Comparison of ENCODE assay signal across 1 cellular context in the genomic region with DNA sequence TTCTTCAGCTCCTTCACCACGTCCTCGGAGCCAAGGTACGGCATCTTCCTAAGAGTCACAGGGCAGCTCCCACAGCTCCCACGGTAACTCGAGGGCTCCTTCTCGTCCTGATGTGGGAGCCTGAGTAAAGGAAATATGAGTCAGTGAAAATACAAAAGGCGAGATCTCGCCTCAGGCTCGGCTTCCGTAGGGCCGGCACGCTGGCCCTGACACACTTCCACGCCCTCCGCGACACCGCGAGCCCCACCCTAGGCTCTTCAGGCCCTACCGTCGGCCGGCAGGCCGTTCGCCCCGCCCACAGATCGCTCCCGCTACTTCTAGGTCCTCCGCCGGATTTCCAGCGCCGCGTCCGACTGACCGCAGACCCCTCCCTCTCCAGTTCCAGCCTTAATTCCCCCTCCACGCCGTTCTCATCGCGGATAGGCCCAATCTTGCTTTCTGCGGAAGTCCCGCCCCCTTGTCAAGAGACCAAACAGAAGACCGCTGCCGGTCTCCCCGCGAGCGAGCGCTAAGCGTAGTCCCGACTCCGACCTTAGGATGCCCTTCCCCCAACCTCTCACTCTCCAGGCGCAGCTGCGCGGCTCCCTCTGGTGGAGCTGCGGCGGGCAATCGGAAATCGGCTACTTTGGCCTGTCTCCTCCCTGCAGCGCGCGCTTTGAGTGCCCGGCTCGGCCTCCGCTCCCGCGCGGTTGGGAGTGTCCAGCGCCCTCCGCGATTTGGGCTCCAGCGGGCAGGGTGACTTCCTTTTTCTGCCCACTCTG.
TF ChIP-seq lines count a peak whose summit lies in the region.

A gene (minus strand): TSS at position 126 of the 761 bp plus-strand sequence. CDS start 82 bp downstream, at position 44.
A gene (plus strand): TSS at position 653 of the 761 bp plus-strand sequence. CDS start 261 bp downstream, outside the sequence.

TF ChIP-seq in HepG2, 621 proteins besides CTCF, POLR2A, EP300 and RAD21 (continued from another document and continues in another):
- TF ChIP-seq ZC3H4 (CRISPR knock-in tag; IDR thresholded peaks at IDR 0.05; ENCODE audit: borderline replicate concordance) = no peak
- no peak; the same call in 1 of the 2 replicates for TF ChIP-seq MZF1 (CRISPR knock-in tag; IDR thresholded peaks at IDR 0.05; ENCODE audit: borderline replicate concordance)
- TF ChIP-seq, protein P1, sequence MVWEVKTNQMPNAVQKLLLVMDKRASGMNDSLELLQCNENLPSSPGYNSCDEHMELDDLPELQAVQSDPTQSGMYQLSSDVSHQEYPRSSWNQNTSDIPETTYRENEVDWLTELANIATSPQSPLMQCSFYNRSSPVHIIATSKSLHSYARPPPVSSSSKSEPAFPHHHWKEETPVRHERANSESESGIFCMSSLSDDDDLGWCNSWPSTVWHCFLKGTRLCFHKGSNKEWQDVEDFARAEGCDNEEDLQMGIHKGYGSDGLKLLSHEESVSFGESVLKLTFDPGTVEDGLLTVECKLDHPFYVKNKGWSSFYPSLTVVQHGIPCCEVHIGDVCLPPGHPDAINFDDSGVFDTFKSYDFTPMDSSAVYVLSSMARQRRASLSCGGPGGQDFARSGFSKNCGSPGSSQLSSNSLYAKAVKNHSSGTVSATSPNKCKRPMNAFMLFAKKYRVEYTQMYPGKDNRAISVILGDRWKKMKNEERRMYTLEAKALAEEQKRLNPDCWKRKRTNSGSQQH (CRISPR knock-in tag; IDR thresholded peaks at IDR 0.05; ENCODE audit: low read depth) = peak; percentile 80
- TF ChIP-seq NFKBIZ (CRISPR knock-in tag; IDR thresholded peaks at IDR 0.05) = peak; percentile 61; the same call in 1 of the 2 replicates
- no peak for TF ChIP-seq KLF9 (CRISPR knock-in tag; IDR thresholded peaks at IDR 0.05; ENCODE audit: low read depth)
- peak; percentile 58 for TF ChIP-seq TMF1 (CRISPR knock-in tag; IDR thresholded peaks at IDR 0.05; ENCODE audit: low read depth)
- TF ChIP-seq ZNF124 (CRISPR knock-in tag; IDR thresholded peaks at IDR 0.05) = no peak
- peak; percentile 30; the same call in 1 of the 2 replicates for TF ChIP-seq MED1 (CRISPR knock-in tag; IDR thresholded peaks at IDR 0.05)
- TF ChIP-seq RARA (CRISPR knock-in tag; IDR thresholded peaks at IDR 0.05) = peak; percentile 62
- TF ChIP-seq GPN1 (CRISPR knock-in tag; IDR thresholded peaks at IDR 0.05; ENCODE audit: borderline replicate concordance) = no peak
- no peak for TF ChIP-seq NFE2L1 (CRISPR knock-in tag; IDR thresholded peaks at IDR 0.05; ENCODE audit: borderline replicate concordance)
- TF ChIP-seq, protein P2, sequence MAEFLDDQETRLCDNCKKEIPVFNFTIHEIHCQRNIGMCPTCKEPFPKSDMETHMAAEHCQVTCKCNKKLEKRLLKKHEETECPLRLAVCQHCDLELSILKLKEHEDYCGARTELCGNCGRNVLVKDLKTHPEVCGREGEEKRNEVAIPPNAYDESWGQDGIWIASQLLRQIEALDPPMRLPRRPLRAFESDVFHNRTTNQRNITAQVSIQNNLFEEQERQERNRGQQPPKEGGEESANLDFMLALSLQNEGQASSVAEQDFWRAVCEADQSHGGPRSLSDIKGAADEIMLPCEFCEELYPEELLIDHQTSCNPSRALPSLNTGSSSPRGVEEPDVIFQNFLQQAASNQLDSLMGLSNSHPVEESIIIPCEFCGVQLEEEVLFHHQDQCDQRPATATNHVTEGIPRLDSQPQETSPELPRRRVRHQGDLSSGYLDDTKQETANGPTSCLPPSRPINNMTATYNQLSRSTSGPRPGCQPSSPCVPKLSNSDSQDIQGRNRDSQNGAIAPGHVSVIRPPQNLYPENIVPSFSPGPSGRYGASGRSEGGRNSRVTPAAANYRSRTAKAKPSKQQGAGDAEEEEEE (CRISPR knock-in tag; IDR thresholded peaks at IDR 0.05; ENCODE audit: borderline replicate concordance) = no peak
- no peak for TF ChIP-seq ZNF530 (CRISPR knock-in tag; IDR thresholded peaks at IDR 0.05; ENCODE audit: low read depth)
- no peak for TF ChIP-seq MTA3 (CRISPR knock-in tag; IDR thresholded peaks at IDR 0.05)
- TF ChIP-seq HMG20A (CRISPR knock-in tag; IDR thresholded peaks at IDR 0.05; ENCODE audit: borderline replicate concordance) = no peak
- TF ChIP-seq SETDB1 (CRISPR knock-in tag; IDR thresholded peaks at IDR 0.05; ENCODE audit: borderline replicate concordance) = no peak
- no peak; the same call in 1 of the 2 replicates for TF ChIP-seq AHR (CRISPR knock-in tag; IDR thresholded peaks at IDR 0.05)
- TF ChIP-seq MAFF (IDR thresholded peaks at IDR 0.05; ENCODE audit: low read depth, low read length) = no peak
- TF ChIP-seq ZEB1 (IDR thresholded peaks at IDR 0.05; ENCODE audit: insufficient replicate concordance, low read depth) = peak; percentile 28
- 0 out of 2 replicates have a peak, but pooled peaks have one; percentile 45 for TF ChIP-seq SP140L (CRISPR knock-in tag; IDR thresholded peaks at IDR 0.05; ENCODE audit: borderline replicate concordance)
- TF ChIP-seq ZNF143 (CRISPR knock-in tag; IDR thresholded peaks at IDR 0.05) = peak; percentile 56
- TF ChIP-seq ZNF670 (CRISPR knock-in tag; IDR thresholded peaks at IDR 0.05; ENCODE audit: borderline replicate concordance) = 0 out of 2 replicates have a peak, but pooled peaks have one; percentile 68
- TF ChIP-seq MED8 (CRISPR knock-in tag; IDR thresholded peaks at IDR 0.05; ENCODE audit: insufficient replicate concordance) = peak; percentile 46
- no peak for TF ChIP-seq NCOR1 (IDR thresholded peaks at IDR 0.05; ENCODE audit: borderline replicate concordance, low read length)
- no peak for TF ChIP-seq HNRNPH1 (optimal IDR thresholded peaks at IDR 0.05; ENCODE audit: low read depth, low read length)
- peak; percentile 90 for TF ChIP-seq PRPF4 (IDR thresholded peaks at IDR 0.05; ENCODE audit: low read depth, low read length, poor library complexity, severe bottlenecking)
- TF ChIP-seq ZNF879 (CRISPR knock-in tag; IDR thresholded peaks at IDR 0.05) = no peak
- TF ChIP-seq ZSCAN22 (CRISPR knock-in tag; IDR thresholded peaks at IDR 0.05) = no peak
- peak; percentile 100 for TF ChIP-seq XRCC5 (optimal IDR thresholded peaks at IDR 0.05; ENCODE audit: low read length)
- no peak for TF ChIP-seq ARNTL (CRISPR knock-in tag; IDR thresholded peaks at IDR 0.05)
- TF ChIP-seq SRSF1 (optimal IDR thresholded peaks at IDR 0.05; ENCODE audit: low read depth, low read length) = peak; percentile 68
- TF ChIP-seq GFI1 (CRISPR knock-in tag; IDR thresholded peaks at IDR 0.05; ENCODE audit: borderline replicate concordance) = peak; percentile 81
- TF ChIP-seq, protein P3, sequence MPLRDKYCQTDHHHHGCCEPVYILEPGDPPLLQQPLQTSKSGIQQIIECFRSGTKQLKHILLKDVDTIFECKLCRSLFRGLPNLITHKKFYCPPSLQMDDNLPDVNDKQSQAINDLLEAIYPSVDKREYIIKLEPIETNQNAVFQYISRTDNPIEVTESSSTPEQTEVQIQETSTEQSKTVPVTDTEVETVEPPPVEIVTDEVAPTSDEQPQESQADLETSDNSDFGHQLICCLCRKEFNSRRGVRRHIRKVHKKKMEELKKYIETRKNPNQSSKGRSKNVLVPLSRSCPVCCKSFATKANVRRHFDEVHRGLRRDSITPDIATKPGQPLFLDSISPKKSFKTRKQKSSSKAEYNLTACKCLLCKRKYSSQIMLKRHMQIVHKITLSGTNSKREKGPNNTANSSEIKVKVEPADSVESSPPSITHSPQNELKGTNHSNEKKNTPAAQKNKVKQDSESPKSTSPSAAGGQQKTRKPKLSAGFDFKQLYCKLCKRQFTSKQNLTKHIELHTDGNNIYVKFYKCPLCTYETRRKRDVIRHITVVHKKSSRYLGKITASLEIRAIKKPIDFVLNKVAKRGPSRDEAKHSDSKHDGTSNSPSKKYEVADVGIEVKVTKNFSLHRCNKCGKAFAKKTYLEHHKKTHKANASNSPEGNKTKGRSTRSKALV (CRISPR knock-in tag; IDR thresholded peaks at IDR 0.05) = 0 out of 2 replicates have a peak, but pooled peaks have one; percentile 64
- TF ChIP-seq ZNF354B (CRISPR knock-in tag; IDR thresholded peaks at IDR 0.05) = 0 out of 2 replicates have a peak, but pooled peaks have one; percentile 27
- no peak for TF ChIP-seq ZNF782 (CRISPR knock-in tag; IDR thresholded peaks at IDR 0.05; ENCODE audit: borderline replicate concordance)
- TF ChIP-seq, protein P4, sequence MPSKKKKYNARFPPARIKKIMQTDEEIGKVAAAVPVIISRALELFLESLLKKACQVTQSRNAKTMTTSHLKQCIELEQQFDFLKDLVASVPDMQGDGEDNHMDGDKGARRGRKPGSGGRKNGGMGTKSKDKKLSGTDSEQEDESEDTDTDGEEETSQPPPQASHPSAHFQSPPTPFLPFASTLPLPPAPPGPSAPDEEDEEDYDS (CRISPR knock-in tag; IDR thresholded peaks at IDR 0.05) = peak; percentile 55; the same call in 1 of the 2 replicates
- TF ChIP-seq, protein P5, sequence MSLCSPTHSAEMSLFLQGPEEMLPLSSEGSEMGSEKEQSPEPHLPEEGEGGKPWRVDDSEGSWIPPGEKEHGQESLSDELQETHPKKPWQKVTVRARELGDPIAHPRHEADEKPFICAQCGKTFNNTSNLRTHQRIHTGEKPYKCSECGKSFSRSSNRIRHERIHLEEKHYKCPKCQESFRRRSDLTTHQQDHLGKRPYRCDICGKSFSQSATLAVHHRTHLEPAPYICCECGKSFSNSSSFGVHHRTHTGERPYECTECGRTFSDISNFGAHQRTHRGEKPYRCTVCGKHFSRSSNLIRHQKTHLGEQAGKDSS (CRISPR knock-in tag; IDR thresholded peaks at IDR 0.05; ENCODE audit: borderline replicate concordance, low read depth) = no peak; the same call in 1 of the 2 replicates
- no peak; the same call in 1 of the 2 replicates for TF ChIP-seq KLF15 (CRISPR knock-in tag; IDR thresholded peaks at IDR 0.05; ENCODE audit: borderline replicate concordance)
- TF ChIP-seq, protein P6, sequence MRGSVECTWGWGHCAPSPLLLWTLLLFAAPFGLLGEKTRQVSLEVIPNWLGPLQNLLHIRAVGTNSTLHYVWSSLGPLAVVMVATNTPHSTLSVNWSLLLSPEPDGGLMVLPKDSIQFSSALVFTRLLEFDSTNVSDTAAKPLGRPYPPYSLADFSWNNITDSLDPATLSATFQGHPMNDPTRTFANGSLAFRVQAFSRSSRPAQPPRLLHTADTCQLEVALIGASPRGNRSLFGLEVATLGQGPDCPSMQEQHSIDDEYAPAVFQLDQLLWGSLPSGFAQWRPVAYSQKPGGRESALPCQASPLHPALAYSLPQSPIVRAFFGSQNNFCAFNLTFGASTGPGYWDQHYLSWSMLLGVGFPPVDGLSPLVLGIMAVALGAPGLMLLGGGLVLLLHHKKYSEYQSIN (CRISPR knock-in tag; IDR thresholded peaks at IDR 0.05; ENCODE audit: borderline replicate concordance) = no peak
- TF ChIP-seq, protein P7, sequence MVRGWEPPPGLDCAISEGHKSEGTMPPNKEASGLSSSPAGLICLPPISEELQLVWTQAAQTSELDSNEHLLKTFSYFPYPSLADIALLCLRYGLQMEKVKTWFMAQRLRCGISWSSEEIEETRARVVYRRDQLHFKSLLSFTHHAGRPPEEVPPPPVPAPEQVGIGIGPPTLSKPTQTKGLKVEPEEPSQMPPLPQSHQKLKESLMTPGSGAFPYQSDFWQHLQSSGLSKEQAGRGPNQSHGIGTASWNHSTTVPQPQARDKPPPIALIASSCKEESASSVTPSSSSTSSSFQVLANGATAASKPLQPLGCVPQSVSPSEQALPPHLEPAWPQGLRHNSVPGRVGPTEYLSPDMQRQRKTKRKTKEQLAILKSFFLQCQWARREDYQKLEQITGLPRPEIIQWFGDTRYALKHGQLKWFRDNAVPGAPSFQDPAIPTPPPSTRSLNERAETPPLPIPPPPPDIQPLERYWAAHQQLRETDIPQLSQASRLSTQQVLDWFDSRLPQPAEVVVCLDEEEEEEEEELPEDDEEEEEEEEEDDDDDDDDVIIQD (CRISPR knock-in tag; IDR thresholded peaks at IDR 0.05; ENCODE audit: low read depth) = peak; percentile 78
- no peak for TF ChIP-seq HOXA7 (CRISPR knock-in tag; IDR thresholded peaks at IDR 0.05)
- no peak for TF ChIP-seq LCORL (IDR thresholded peaks at IDR 0.05)
- peak; percentile 81 for TF ChIP-seq LCORL (CRISPR knock-in tag; IDR thresholded peaks at IDR 0.05)
- TF ChIP-seq NFIB (CRISPR knock-in tag; IDR thresholded peaks at IDR 0.05; ENCODE audit: borderline replicate concordance) = no peak
- peak; percentile 69; the same call in 1 of the 2 replicates for TF ChIP-seq ZNF615 (CRISPR knock-in tag; IDR thresholded peaks at IDR 0.05; ENCODE audit: borderline replicate concordance)
- peak; percentile 83; the same call in 1 of the 2 replicates for TF ChIP-seq MEF2D (CRISPR knock-in tag; IDR thresholded peaks at IDR 0.05)
- peak; percentile 96 for TF ChIP-seq SIN3A (IDR thresholded peaks at IDR 0.05; ENCODE audit: borderline replicate concordance, low read depth, low read length)
- TF ChIP-seq, protein P8, sequence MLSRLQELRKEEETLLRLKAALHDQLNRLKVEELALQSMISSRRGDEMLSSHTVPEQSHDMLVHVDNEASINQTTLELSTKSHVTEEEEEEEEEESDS (CRISPR knock-in tag; IDR thresholded peaks at IDR 0.05; ENCODE audit: borderline replicate concordance) = peak; percentile 69; the same call in 1 of the 2 replicates
- TF ChIP-seq RAD51 (IDR thresholded peaks at IDR 0.05; ENCODE audit: borderline replicate concordance) = no peak
- TF ChIP-seq MIER3 (CRISPR knock-in tag; IDR thresholded peaks at IDR 0.05; ENCODE audit: borderline replicate concordance) = peak; percentile 52; the same call in 1 of the 2 replicates
- peak; percentile 31; the same call in 1 of the 2 replicates for TF ChIP-seq SNAI1 (CRISPR knock-in tag; IDR thresholded peaks at IDR 0.05; ENCODE audit: borderline replicate concordance)
- peak; percentile 68; the same call in 1 of the 2 replicates for TF ChIP-seq RELA (CRISPR knock-in tag; IDR thresholded peaks at IDR 0.05)
- TF ChIP-seq RBAK (CRISPR knock-in tag; IDR thresholded peaks at IDR 0.05) = no peak
- 0 out of 2 replicates have a peak, but pooled peaks have one; percentile 15 for TF ChIP-seq ZNF557 (CRISPR knock-in tag; IDR thresholded peaks at IDR 0.05)
- TF ChIP-seq, protein P9, sequence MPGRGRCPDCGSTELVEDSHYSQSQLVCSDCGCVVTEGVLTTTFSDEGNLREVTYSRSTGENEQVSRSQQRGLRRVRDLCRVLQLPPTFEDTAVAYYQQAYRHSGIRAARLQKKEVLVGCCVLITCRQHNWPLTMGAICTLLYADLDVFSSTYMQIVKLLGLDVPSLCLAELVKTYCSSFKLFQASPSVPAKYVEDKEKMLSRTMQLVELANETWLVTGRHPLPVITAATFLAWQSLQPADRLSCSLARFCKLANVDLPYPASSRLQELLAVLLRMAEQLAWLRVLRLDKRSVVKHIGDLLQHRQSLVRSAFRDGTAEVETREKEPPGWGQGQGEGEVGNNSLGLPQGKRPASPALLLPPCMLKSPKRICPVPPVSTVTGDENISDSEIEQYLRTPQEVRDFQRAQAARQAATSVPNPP (CRISPR knock-in tag; IDR thresholded peaks at IDR 0.05) = no peak; the same call in 1 of the 2 replicates
- TF ChIP-seq NFIC (IDR thresholded peaks at IDR 0.05; ENCODE audit: low read length) = no peak
- TF ChIP-seq TRIM24 (CRISPR knock-in tag; IDR thresholded peaks at IDR 0.05) = no peak
- peak; percentile 28; the same call in 1 of the 2 replicates for TF ChIP-seq KDM4B (CRISPR knock-in tag; IDR thresholded peaks at IDR 0.05)
- peak; percentile 67; the same call in 1 of the 2 replicates for TF ChIP-seq NKX3-1 (CRISPR knock-in tag; IDR thresholded peaks at IDR 0.05)
- TF ChIP-seq HNF4G (IDR thresholded peaks at IDR 0.05; ENCODE audit: borderline replicate concordance, low read depth, low read length) = peak; percentile 44; the same call in 1 of the 2 replicates
- peak; percentile 67; the same call in 1 of the 2 replicates for TF ChIP-seq HNF4G (CRISPR knock-in tag; IDR thresholded peaks at IDR 0.05; ENCODE audit: borderline replicate concordance, low read depth)
- peak; percentile 94 for TF ChIP-seq ZSCAN31 (CRISPR knock-in tag; IDR thresholded peaks at IDR 0.05; ENCODE audit: low read depth)
- no peak for TF ChIP-seq SMARCE1 (IDR thresholded peaks at IDR 0.05; ENCODE audit: borderline replicate concordance)
